Comparison of ENCODE assay signal across 24 cellular contexts in the genomic region with DNA sequence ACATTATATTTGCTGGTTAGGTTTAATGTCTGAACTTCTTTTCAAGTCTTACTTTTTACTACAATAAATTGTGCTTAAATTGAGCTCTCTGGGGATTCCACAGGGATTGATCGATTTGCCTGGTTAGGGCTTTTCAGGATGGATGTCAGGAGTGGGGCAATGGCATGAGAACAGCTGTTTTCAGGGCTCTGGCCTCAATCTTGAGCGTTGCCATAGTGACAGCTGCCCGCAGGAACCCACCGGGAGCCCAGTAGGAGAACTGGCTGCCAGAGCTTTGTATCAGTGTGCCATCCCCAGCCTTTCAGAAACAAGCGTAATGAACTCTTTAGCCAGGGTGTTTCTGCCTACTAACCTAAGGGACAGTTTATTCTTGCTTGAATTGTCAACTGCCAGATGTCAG.
DNase-seq lines count a peak whose midpoint lies in the region; ATAC-seq and TF ChIP-seq lines count a peak whose summit lies in the region.
"Had no signal": no experiment of that assay in that cellular context is flagged by ENCODE, and none has a peak within 500 bp of the region (broad histone marks: within the 10 kb centered on the region; RNA-seq: fewer than 3 reads in every experiment).

No MANE protein-coding gene starts in this region.

- peak overlapping the region in 2 of 5 experiments; percentile 39 to 43 for H3K4me3 Mint-ChIP-seq in brain
- H3K4me3 Mint-ChIP-seq in nephron progenitor cell: no peak overlapping the region
- H3K4me3 Mint-ChIP-seq: activated CD4-positive, alpha-beta T cell treated with anti-CD3 and anti-CD28 coated beads, Interleukin-2, amount 10 ng/mL, durations not matched to agents 24 days and 14 days; activated naive CD8-positive, alpha-beta T cell treated with anti-CD3 and anti-CD28 coated beads, Interleukin-2, amount 50 U/mL, for 24 hours; activated T-cell treated with anti-CD3 and anti-CD28 coated beads, Interleukin-2, amount 50 U/mL, for 4 hours; CD4-positive, alpha-beta T cell; central memory CD8-positive, alpha-beta T cell; naive B cell; stimulated activated naive CD8-positive, alpha-beta T cell treated with anti-CD3 and anti-CD28 coated beads, Interleukin-15, amount 100 ng/mL, for 72 hours; T-helper 2 cell treated with Interferon-gamma antibody and Interleukin-4, amounts not matched to agents 5 μg/mL and 100 μg/mL, for 36 hours had no signal

- H3K9me3 Mint-ChIP-seq in brain: peaks cover 0 to 3% (median 0%) of the 10 kb centered on the region in 5 experiments
- H3K9me3 Mint-ChIP-seq in nephron progenitor cell: no peaks in the 10 kb centered on the region
- H3K9me3 Mint-ChIP-seq: activated CD4-positive, alpha-beta T cell treated with anti-CD3 and anti-CD28 coated beads, Interleukin-2, amount 10 ng/mL, durations not matched to agents 24 days and 14 days; activated naive CD8-positive, alpha-beta T cell treated with anti-CD3 and anti-CD28 coated beads, Interleukin-2, amount 50 U/mL, for 24 hours; activated T-cell treated with anti-CD3 and anti-CD28 coated beads, Interleukin-2, amount 50 U/mL, for 4 hours; CD4-positive, alpha-beta T cell; central memory CD8-positive, alpha-beta T cell; naive B cell; stimulated activated naive CD8-positive, alpha-beta T cell treated with anti-CD3 and anti-CD28 coated beads, Interleukin-15, amount 100 ng/mL, for 72 hours; T-helper 2 cell treated with Interferon-gamma antibody and Interleukin-4, amounts not matched to agents 5 μg/mL and 100 μg/mL, for 36 hours had no signal

- no peak for TF ChIP-seq CTCF in brain (conservative IDR thresholded peaks at IDR 0.05)
- TF ChIP-seq CTCF in nephron progenitor cell (IDR thresholded peaks at IDR 0.05): no peak

- peaks cover 40% of the 10 kb centered on the region for H3K4me1 Mint-ChIP-seq in brain
- H3K4me1 Mint-ChIP-seq in nephron progenitor cell: peaks cover 36% of the 10 kb centered on the region
- H3K4me1 Mint-ChIP-seq: activated CD4-positive, alpha-beta T cell treated with anti-CD3 and anti-CD28 coated beads, Interleukin-2, amount 10 ng/mL, durations not matched to agents 24 days and 14 days; activated naive CD8-positive, alpha-beta T cell treated with anti-CD3 and anti-CD28 coated beads, Interleukin-2, amount 50 U/mL, for 24 hours; central memory CD8-positive, alpha-beta T cell; naive B cell; stimulated activated naive CD8-positive, alpha-beta T cell treated with anti-CD3 and anti-CD28 coated beads, Interleukin-15, amount 100 ng/mL, for 72 hours had no signal

- H3K36me3 Mint-ChIP-seq in brain (no peaks in the 10 kb centered on the region), nephron progenitor cell (ENCODE audit: low read depth) (peaks cover 8% of the 10 kb centered on the region)
- H3K36me3 Mint-ChIP-seq: naive B cell had no signal

- peak; percentile 53 for DNase-seq in NCI-H146 (lab: John Stamatoyannopoulos, UW)
- DNase-seq in NCI-H146 treated with DMSO at 0.1 percent for 48 hours (lab: John Stamatoyannopoulos, UW; ENCODE audit: unreplicated experiment): no peak
- DNase-seq in LHCN-M2 (ENCODE audit: low read depth): peak; percentile 79
- peak; percentile 13 for DNase-seq in nephron progenitor cell
- no peak for DNase-seq in DMS79 treated with DMSO at 0.1 percent for 48 hours (lab: John Stamatoyannopoulos, UW)
- DNase-seq: 8988T; activated CD4-positive, alpha-beta T cell treated with anti-CD3 and anti-CD28 coated beads, Interleukin-2, amount 10 ng/mL, durations not matched to agents 24 days and 14 days; activated naive CD8-positive, alpha-beta T cell treated with anti-CD3 and anti-CD28 coated beads, Interleukin-2, amount 50 U/mL, for 24 hours; activated T-cell treated with anti-CD3 and anti-CD28 coated beads, Interleukin-2, amount 50 U/mL, for 4 hours; CD4-positive, alpha-beta T cell; dorsolateral prefrontal cortex; left lung; naive B cell; NCI-H1417 treated with DMSO at 0.1 percent for 48 hours; NCI-H774; occipital lobe; stimulated activated naive CD8-positive, alpha-beta T cell treated with anti-CD3 and anti-CD28 coated beads, Interleukin-15, amount 100 ng/mL, for 72 hours; uterus had no signal

- no peak for ATAC-seq in HG02852 (IDR thresholded peaks at IDR 0.05; ENCODE audit: unreplicated experiment)
- no peak for ATAC-seq in GM19467 (IDR thresholded peaks at IDR 0.05; ENCODE audit: unreplicated experiment)
- ATAC-seq: activated naive CD8-positive, alpha-beta T cell treated with anti-CD3 and anti-CD28 coated beads, Interleukin-2, amount 50 U/mL, for 24 hours; activated T-cell treated with anti-CD3 and anti-CD28 coated beads, Interleukin-2, amount 50 U/mL, for 4 hours; K562; left lung; stimulated activated naive CD8-positive, alpha-beta T cell treated with anti-CD3 and anti-CD28 coated beads, Interleukin-15, amount 100 ng/mL, for 72 hours had no signal

- H3K27me3 Mint-ChIP-seq in brain (peaks cover 11% of the 10 kb centered on the region), nephron progenitor cell (ENCODE audit: low read depth, poor library complexity) (no peaks in the 10 kb centered on the region)

- H3K27ac Mint-ChIP-seq in brain (peak overlapping the region in 3 of 5 experiments; percentile 43 to 86 (median 76)), nephron progenitor cell (no peak overlapping the region)
- H3K27ac Mint-ChIP-seq: activated CD4-positive, alpha-beta T cell treated with anti-CD3 and anti-CD28 coated beads, Interleukin-2, amount 10 ng/mL, durations not matched to agents 24 days and 14 days; activated naive CD8-positive, alpha-beta T cell treated with anti-CD3 and anti-CD28 coated beads, Interleukin-2, amount 50 U/mL, for 24 hours; CD4-positive, alpha-beta T cell; T-helper 2 cell treated with Interferon-gamma antibody and Interleukin-4, amounts not matched to agents 5 μg/mL and 100 μg/mL, for 36 hours had no signal

Comparison
In these comparisons a context has a peak if more than half of its experiments do, and no peak if none do; other contexts are left out.
1. DNase-seq: peak in NCI-H146 (single experiment), LHCN-M2 (single experiment) and nephron progenitor cell (single experiment); none in NCI-H146 treated with DMSO at 0.1 percent for 48 hours (single experiment) and DMS79 treated with DMSO at 0.1 percent for 48 hours (single experiment).